Comparison of ENCODE assay signal across 24 cellular contexts in genomic region chr1:13498553-13498952, GRCh38. TPM values are rescaled to one million over a fixed set of nuclear protein-coding genes. Genes with fewer than 3 reads are reported as not detected.
"Had no signal": no experiment of that assay in that cellular context is flagged by ENCODE, and none has a peak within 500 bp of the region (broad histone marks: within the 10 kb centered on the region; RNA-seq: fewer than 3 reads in every experiment).

No MANE protein-coding gene starts in this region.

- DNase-seq: activated CD8-positive, alpha-beta memory T cell treated with anti-CD3 and anti-CD28 coated beads for 24 hours; activated CD8-positive, alpha-beta memory T cell treated with anti-CD3 and anti-CD28 coated beads, Interleukin-2, amount 50 U/mL, for 48 hours; activated effector memory CD4-positive, alpha-beta T cell treated with Interleukin-2 at 50 U/mL for 16 hours; activated naive CD4-positive, alpha-beta T cell treated with anti-CD3 and anti-CD28 coated beads, Interleukin-2, amount 10 ng/mL, durations not matched to agents 7 days and 5 days; activated naive CD8-positive, alpha-beta T cell treated with anti-CD3 and anti-CD28 coated beads, Interleukin-2, amount 50 U/mL, for 24 hours; activated T-cell treated with anti-CD3 and anti-CD28 coated beads, Interleukin-2, amount 50 U/mL, for 48 hours; anterior cingulate cortex; brain microvascular endothelial cell; central memory CD4-positive, alpha-beta T cell; cortex of kidney; effector CD4-positive, alpha-beta T cell; esophagus squamous epithelium; stimulated activated CD4-positive, alpha-beta T cell treated with anti-CD3 and anti-CD28 coated beads, Interleukin-12 subunit alpha, Interleukin-12 subunit beta, amount 100 ng/mL, for 4 hours; stimulated activated CD4-positive, alpha-beta T cell treated with anti-CD3 and anti-CD28 coated beads, Interleukin-1b, Interleukin-23, amount 100 ng/mL, for 48 hours; stimulated activated CD8-positive, alpha-beta memory T cell treated with anti-CD3 and anti-CD28 coated beads, Interleukin-4, amount 100 ng/mL, for 48 hours; stimulated activated naive CD4-positive, alpha-beta T cell; thyroid gland had no signal

- H3K27me3 ChIP-seq: brain microvascular endothelial cell, right atrium auricular region, thyroid gland had no signal

- H3K36me3 ChIP-seq: brain microvascular endothelial cell, esophagus squamous epithelium, right atrium auricular region, thyroid gland had no signal

- H3K4me1 ChIP-seq: esophagus squamous epithelium, right atrium auricular region, thyroid gland had no signal

- ATAC-seq: activated CD4-positive, CD25-positive, alpha-beta regulatory T cell treated with anti-CD3 and anti-CD28 coated beads, Interleukin-2, amount 50 U/mL, for 24 hours; activated naive CD8-positive, alpha-beta T cell treated with anti-CD3 and anti-CD28 coated beads, Interleukin-2, amount 50 U/mL, for 24 hours; left lobe of liver had no signal

- H3K9me3 ChIP-seq: esophagus squamous epithelium, right atrium auricular region, thyroid gland had no signal

- H3K27ac ChIP-seq: brain microvascular endothelial cell, esophagus squamous epithelium, right atrium auricular region, thyroid gland had no signal

- H3K4me3 ChIP-seq: esophagus squamous epithelium, right atrium auricular region, thyroid gland had no signal

RNA-seq across cellular contexts. Expression of gene LRRC38, which starts 15.2 kb away (rescaled TPM):
- total RNA-seq: left lobe of liver; myocyte; posterior vena cava; T-helper 1 cell treated with Interleukin-12 subunit alpha and Interleukin-12 subunit beta and Interleukin-4 antibody, amounts not matched to agents 30 ng/mL and 1 ng/mL, for 36 hours; thyroid gland had no signal
- polyA plus RNA-seq: neural cell had no signal
